ENCODE assay signal across 13 cellular contexts in the genomic region with DNA sequence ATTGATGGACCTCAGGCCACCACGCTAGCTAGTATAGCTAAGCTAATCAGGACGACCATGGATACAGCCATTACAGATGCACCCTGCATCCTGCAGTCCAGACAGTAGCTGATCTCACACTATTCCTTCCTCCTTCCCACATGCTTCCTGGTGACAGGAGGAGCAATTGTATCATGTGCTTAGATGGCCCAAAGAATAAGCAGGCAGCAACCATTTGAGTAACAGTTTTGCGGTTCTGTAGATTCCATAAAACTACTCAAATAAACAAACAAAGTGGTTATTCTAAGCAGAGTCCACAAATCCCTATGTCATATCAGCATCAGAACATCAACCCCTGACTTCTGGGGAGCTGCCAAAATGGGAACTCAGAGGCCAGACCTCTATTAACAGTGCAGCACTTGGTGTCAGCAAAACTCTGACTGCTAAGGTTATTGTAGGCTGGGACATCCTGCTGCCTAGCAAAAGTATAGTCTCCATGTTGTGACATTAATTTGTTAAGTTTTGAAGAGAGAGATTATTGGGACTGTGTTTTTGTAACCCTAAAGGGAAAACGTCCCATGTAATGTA.
"Had no signal": no experiment of that assay in that cellular context is flagged by ENCODE, and none has a peak within 500 bp of the region (broad histone marks: within the 10 kb centered on the region; RNA-seq: fewer than 3 reads in every experiment).

No MANE protein-coding gene starts in this region.

- H3K9me3 ChIP-seq: transverse colon, vagina had no signal

- H3K4me1 Mint-ChIP-seq: activated naive CD4-positive, alpha-beta T cell treated with anti-CD3 and anti-CD28 coated beads, Interleukin-2, amount 50 U/mL, for 24 hours; nephron progenitor cell had no signal

- H3K9me3 Mint-ChIP-seq: nephron progenitor cell had no signal

- H3K4me2 ChIP-seq: hepatocyte had no signal

- H3K27me3 Mint-ChIP-seq: activated naive CD4-positive, alpha-beta T cell treated with anti-CD3 and anti-CD28 coated beads, Interleukin-2, amount 50 U/mL, for 24 hours; effector memory CD8-positive, alpha-beta T cell; stimulated activated naive CD8-positive, alpha-beta T cell treated with anti-CD3 and anti-CD28 coated beads, Interleukin-15, Interleukin-2, amounts not matched to agents 100 ng/mL and 50 ng/mL, for 24 hours had no signal

- H3K4me1 ChIP-seq: transverse colon, vagina had no signal

- DNase-seq: activated CD4-positive, alpha-beta T cell treated with anti-CD3 and anti-CD28 coated beads, Interleukin-2, amount 50 U/mL, for 48 hours; activated gamma-delta T cell; effector memory CD8-positive, alpha-beta T cell; left cardiac atrium; midbrain; nephron progenitor cell; occipital lobe; T-helper 2 cell; transverse colon had no signal

- H3K79me2 ChIP-seq: hepatocyte had no signal

- H3K27me3 ChIP-seq: hepatocyte, transverse colon, vagina had no signal

- H3K36me3 Mint-ChIP-seq: activated naive CD4-positive, alpha-beta T cell treated with anti-CD3 and anti-CD28 coated beads, Interleukin-2, amount 50 U/mL, for 24 hours had no signal

- H2AFZ ChIP-seq: hepatocyte had no signal

- H3K4me3 ChIP-seq: hepatocyte, transverse colon, vagina had no signal

- H3K4me3 Mint-ChIP-seq: activated naive CD4-positive, alpha-beta T cell treated with anti-CD3 and anti-CD28 coated beads, Interleukin-2, amount 50 U/mL, for 24 hours; effector memory CD8-positive, alpha-beta T cell; nephron progenitor cell; stimulated activated naive CD8-positive, alpha-beta T cell treated with anti-CD3 and anti-CD28 coated beads, Interleukin-15, Interleukin-2, amounts not matched to agents 100 ng/mL and 50 ng/mL, for 24 hours had no signal

- H3K27ac ChIP-seq: hepatocyte, transverse colon, vagina had no signal

- H3K27ac Mint-ChIP-seq: activated naive CD4-positive, alpha-beta T cell treated with anti-CD3 and anti-CD28 coated beads, Interleukin-2, amount 50 U/mL, for 24 hours; effector memory CD8-positive, alpha-beta T cell; nephron progenitor cell; stimulated activated naive CD8-positive, alpha-beta T cell treated with anti-CD3 and anti-CD28 coated beads, Interleukin-15, Interleukin-2, amounts not matched to agents 100 ng/mL and 50 ng/mL, for 24 hours had no signal

- H3K36me3 ChIP-seq: transverse colon, vagina had no signal

- ATAC-seq: effector memory CD8-positive, alpha-beta T cell had no signal
